ENCODE assay signal across 8 cellular contexts in genomic region chr4:56468097-56468422, GRCh38. TPM values are rescaled to one million over a fixed set of nuclear protein-coding genes. Genes with fewer than 3 reads are reported as not detected.
A peak's percentile ranks its signal among the peaks of the same experiment; 100 is the strongest.
DNase-seq lines count a peak whose midpoint lies in the region; ATAC-seq and TF ChIP-seq lines count a peak whose summit lies in the region.

No MANE protein-coding gene starts in this region.

- H3K4me1 Mint-ChIP-seq in activated T-helper 17 cell treated with anti-CD3 and anti-CD28 coated beads, Interleukin-2, amount 50 U/mL, for 72 hours: peaks cover 14% of the 10 kb centered on the region
- H3K4me1 Mint-ChIP-seq in osteocyte (ENCODE audit: unreplicated experiment): peaks cover 45% of the 10 kb centered on the region

- POLR2A ChIA-PET in HEK293T (lab: Yijun Ruan, JAX): interaction anchor here (0.6 to 2.6 kb wide), 7 partner anchors 10 to 81 kb away, joined by 3 to 19 read pairs (median 4); partner anchors contain the start of genes AASDH, PAICS and PPAT

- no peaks in the 10 kb centered on the region for H3K9me3 ChIP-seq in MG63

- peak; percentile 53 for DNase-seq in stimulated activated CD4-positive, alpha-beta T cell treated with anti-CD3 and anti-CD28 coated beads, Interleukin-15, amount 100 ng/mL, for 24 hours
- no peak for DNase-seq in stimulated activated CD4-positive, alpha-beta T cell treated with anti-CD3 and anti-CD28 coated beads, Interleukin-4, amount 100 ng/mL, for 24 hours
- peak; percentile 55 for DNase-seq in HEK293T (ENCODE audit: extremely low spot score)
- peak; percentile 27 for DNase-seq in MG63
- DNase-seq in head of caudate nucleus: peak in 31 of 42 donors; percentile 6 to 78 (median 38)
- DNase-seq in osteocyte (ENCODE audit: extremely low spot score, unreplicated experiment): no peak
- no peak for DNase-seq in GM03348 (ENCODE audit: low spot score)

- H3K27me3 Mint-ChIP-seq in activated T-helper 17 cell treated with anti-CD3 and anti-CD28 coated beads, Interleukin-2, amount 50 U/mL, for 72 hours: no peaks in the 10 kb centered on the region
- H3K27me3 Mint-ChIP-seq in osteocyte (ENCODE audit: unreplicated experiment): no peaks in the 10 kb centered on the region

- no peaks in the 10 kb centered on the region for H3K27me3 ChIP-seq in MG63

- TF ChIP-seq CTCF in osteocyte (IDR thresholded peaks at IDR 0.05): no peak

- intact Hi-C loops in head of caudate nucleus (cut with DNase I): loop anchor here (2.0 kb wide), 1 partner anchor 33 kb away; the partner anchor contains the start of gene PPAT

- peak overlapping the region; percentile 98 for H3K4me3 Mint-ChIP-seq in activated T-helper 17 cell treated with anti-CD3 and anti-CD28 coated beads, Interleukin-2, amount 50 U/mL, for 72 hours
- peak overlapping the region; percentile 93 for H3K4me3 Mint-ChIP-seq in osteocyte (ENCODE audit: unreplicated experiment)

- peaks cover 21% of the 10 kb centered on the region for H3K36me3 ChIP-seq in MG63

- peak; percentile 55 for ATAC-seq in activated T-helper 17 cell treated with anti-CD3 and anti-CD28 coated beads, Interleukin-2, amount 50 U/mL, for 72 hours (replicated peaks)

- CTCF ChIA-PET in HEK293T (lab: Yijun Ruan, JAX): no interaction called here

- no peaks in the 10 kb centered on the region for H3K9me3 Mint-ChIP-seq in activated T-helper 17 cell treated with anti-CD3 and anti-CD28 coated beads, Interleukin-2, amount 50 U/mL, for 72 hours
- no peaks in the 10 kb centered on the region for H3K9me3 Mint-ChIP-seq in osteocyte (ENCODE audit: unreplicated experiment)

- peak overlapping the region; percentile 98 for H3K27ac Mint-ChIP-seq in activated T-helper 17 cell treated with anti-CD3 and anti-CD28 coated beads, Interleukin-2, amount 50 U/mL, for 72 hours
- peak overlapping the region; percentile 98 for H3K27ac Mint-ChIP-seq in osteocyte (ENCODE audit: unreplicated experiment)

- peak overlapping the region; percentile 75 for H3K4me3 ChIP-seq in MG63

- peaks cover 74% of the 10 kb centered on the region for H3K36me3 Mint-ChIP-seq in activated T-helper 17 cell treated with anti-CD3 and anti-CD28 coated beads, Interleukin-2, amount 50 U/mL, for 72 hours (ENCODE audit: low read depth)
- peaks cover 20% of the 10 kb centered on the region for H3K36me3 Mint-ChIP-seq in osteocyte (ENCODE audit: unreplicated experiment)

TF ChIP-seq in HEK293T, 16 proteins besides CTCF, POLR2A, EP300 and RAD21:
- TF ChIP-seq L3MBTL2 (conservative IDR thresholded peaks at IDR 0.05) (0 out of 2 replicates have a peak, but pooled peaks have one; percentile 8), PKNOX1 (IDR thresholded peaks at IDR 0.05) (no peak)
TF ChIP-seq in HEK293T: peak in this region for 1.

RNA-seq across cellular contexts. Expression of gene SRP72, which starts 0.6 kb away (rescaled TPM):
- 13.1 and 36.1 TPM in 2 replicates for total RNA-seq in MG63 (2014; rRNA removed; shearing (Covaris generic); ENCODE audit: low replicate concordance)
- total RNA-seq in activated T-helper 17 cell treated with anti-CD3 and anti-CD28 coated beads, Interleukin-2, amount 50 U/mL, for 72 hours: 100 to 1,000 TPM; 125 to 162 TPM
- total RNA-seq in osteocyte: 116 and 124 TPM in 2 replicates

RNA-seq across cellular contexts. Expression of gene PAICS, which starts 32.0 kb away (rescaled TPM):
- total RNA-seq in MG63 (2014; rRNA removed; shearing (Covaris generic); ENCODE audit: low replicate concordance): 125 and 176 TPM in 2 replicates
- 100 to 1,000 TPM; 284 to 360 TPM for total RNA-seq in activated T-helper 17 cell treated with anti-CD3 and anti-CD28 coated beads, Interleukin-2, amount 50 U/mL, for 72 hours
- total RNA-seq in osteocyte: 62.9 and 65.3 TPM in 2 replicates

RNA-seq across cellular contexts. Expression of gene PPAT, which starts 32.6 kb away (rescaled TPM):
- total RNA-seq in MG63 (2014; rRNA removed; shearing (Covaris generic); ENCODE audit: low replicate concordance): 26.5 and 27.7 TPM in 2 replicates
- total RNA-seq in activated T-helper 17 cell treated with anti-CD3 and anti-CD28 coated beads, Interleukin-2, amount 50 U/mL, for 72 hours: 10 to 100 TPM; 38.5 to 50.1 TPM
- total RNA-seq in osteocyte: 12.6 and 14.0 TPM in 2 replicates

RNA-seq across cellular contexts. Expression of gene ARL9, which starts 37.5 kb away (rescaled TPM):
- total RNA-seq in MG63 (2014; rRNA removed; shearing (Covaris generic); ENCODE audit: low replicate concordance): 0.26 TPM in 1 of 2 replicates, not detected in the other
- under 1 TPM; 0.24 to 0.37 TPM for total RNA-seq in activated T-helper 17 cell treated with anti-CD3 and anti-CD28 coated beads, Interleukin-2, amount 50 U/mL, for 72 hours
- total RNA-seq in osteocyte: 1.3 and 1.4 TPM in 2 replicates

Comparison
In these comparisons a context has a peak if more than half of its experiments do, and no peak if none do; other contexts are left out.
1. DNase-seq: peak in stimulated activated CD4-positive, alpha-beta T cell treated with anti-CD3 and anti-CD28 coated beads, Interleukin-15, amount 100 ng/mL, for 24 hours (single experiment), HEK293T (single experiment), MG63 (single experiment) and head of caudate nucleus (31 of 42); none in stimulated activated CD4-positive, alpha-beta T cell treated with anti-CD3 and anti-CD28 coated beads, Interleukin-4, amount 100 ng/mL, for 24 hours (single experiment), osteocyte (single experiment) and GM03348 (single experiment).